ENCODE assay signal across 8 cellular contexts in genomic region chr18:69400253-69400975, GRCh38. TPM values are rescaled to one million over a fixed set of nuclear protein-coding genes. Genes with fewer than 3 reads are reported as not detected.
DNase-seq lines count a peak whose midpoint lies in the region; ATAC-seq lines count a peak whose summit lies in the region.

DOK6 (plus strand) TSS chr18:69400888.

- no peaks in the 10 kb centered on the region for H3K27me3 ChIP-seq in neuron (ENCODE audit: insufficient read depth, low read length)

- H3K9me3 Mint-ChIP-seq in activated T-helper 2 cell treated with anti-CD3 and anti-CD28 coated beads, Interferon-gamma antibody, Interleukin-2, Interleukin-4, amounts not matched to agents 10 μg/mL and 5 μg/mL and 100 μg/mL, durations not matched to agents 14 hours and 24 hours and 36 hours, result no peaks in the 10 kb centered on the region

- peaks cover 2% of the 10 kb centered on the region for H3K9me3 ChIP-seq in neuron (ENCODE audit: low read length)

- H3K36me3 ChIP-seq in neuron (ENCODE audit: insufficient read depth, low read length), result no peaks in the 10 kb centered on the region

- peaks cover 5% of the 10 kb centered on the region for H3K4me1 Mint-ChIP-seq in activated T-helper 2 cell treated with anti-CD3 and anti-CD28 coated beads, Interferon-gamma antibody, Interleukin-2, Interleukin-4, amounts not matched to agents 10 μg/mL and 5 μg/mL and 100 μg/mL, durations not matched to agents 14 hours and 24 hours and 36 hours (ENCODE audit: low read depth)

- ATAC-seq in GM19395 (IDR thresholded peaks at IDR 0.05; ENCODE audit: unreplicated experiment), result no peak

- H3K27me3 Mint-ChIP-seq in activated T-helper 2 cell treated with anti-CD3 and anti-CD28 coated beads, Interferon-gamma antibody, Interleukin-2, Interleukin-4, amounts not matched to agents 10 μg/mL and 5 μg/mL and 100 μg/mL, durations not matched to agents 14 hours and 24 hours and 36 hours (ENCODE audit: low read depth), result peaks cover 59% of the 10 kb centered on the region

- peak within 1 kb of the TSS; percentile 9 for H3K4me3 Mint-ChIP-seq in activated T-helper 2 cell treated with anti-CD3 and anti-CD28 coated beads, Interferon-gamma antibody, Interleukin-2, Interleukin-4, amounts not matched to agents 10 μg/mL and 5 μg/mL and 100 μg/mL, durations not matched to agents 14 hours and 24 hours and 36 hours (ENCODE audit: low read depth)

- peaks cover 10% of the 10 kb centered on the region for H3K4me1 ChIP-seq in neuron (ENCODE audit: insufficient read depth, low read length)

- peak within 1 kb of the TSS; percentile 58 for H3K4me3 ChIP-seq in neuron (ENCODE audit: low read length)

- DNase-seq in ELF-1 (ENCODE audit: low read depth, low spot score) (peak; percentile 89), NCI-H1694 treated with DMSO at 0.1 percent for 48 hours (lab: John Stamatoyannopoulos, UW) (peak; percentile 59), germinal center (ENCODE audit: low spot score) (peak; percentile 8), cortex of kidney (lab: John Stamatoyannopoulos, UW) (no peak)
- no peak for DNase-seq in activated T-helper 2 cell treated with anti-CD3 and anti-CD28 coated beads, Interferon-gamma antibody, Interleukin-2, Interleukin-4, amounts not matched to agents 10 μg/mL and 5 μg/mL and 100 μg/mL, durations not matched to agents 14 hours and 24 hours and 36 hours (ENCODE audit: low spot score)
- DNase-seq in stimulated activated CD4-positive, alpha-beta T cell treated with anti-CD3 and anti-CD28 coated beads, Interleukin-4, amount 100 ng/mL, for 1 hour, result no peak

- peak within 1 kb of the TSS; percentile 88 for H2AFZ ChIP-seq in neuron (ENCODE audit: low read depth, low read length)

- intact Hi-C loops in activated T-helper 2 cell treated with anti-CD3 and anti-CD28 coated beads, Interferon-gamma antibody, Interleukin-2, Interleukin-4, amounts not matched to agents 10 μg/mL and 5 μg/mL and 100 μg/mL, durations not matched to agents 14 hours and 24 hours and 36 hours (cut with micrococcal nuclease), result no loop called here

- H3K36me3 Mint-ChIP-seq in activated T-helper 2 cell treated with anti-CD3 and anti-CD28 coated beads, Interferon-gamma antibody, Interleukin-2, Interleukin-4, amounts not matched to agents 10 μg/mL and 5 μg/mL and 100 μg/mL, durations not matched to agents 14 hours and 24 hours and 36 hours (ENCODE audit: low read depth), result no peaks in the 10 kb centered on the region

- H3K27ac Mint-ChIP-seq in activated T-helper 2 cell treated with anti-CD3 and anti-CD28 coated beads, Interferon-gamma antibody, Interleukin-2, Interleukin-4, amounts not matched to agents 10 μg/mL and 5 μg/mL and 100 μg/mL, durations not matched to agents 14 hours and 24 hours and 36 hours, result no peak within 1 kb of the TSS

RNA-seq across cellular contexts. Expression of gene DOK6, which starts in this region (rescaled TPM):
- total RNA-seq in activated T-helper 2 cell treated with anti-CD3 and anti-CD28 coated beads, Interferon-gamma antibody, Interleukin-2, Interleukin-4, amounts not matched to agents 10 μg/mL and 5 μg/mL and 100 μg/mL, durations not matched to agents 14 hours and 24 hours and 36 hours, result not detected in 2 replicates

Comparison
In these comparisons a context has a peak if more than half of its experiments do, and no peak if none do; other contexts are left out.
1. DNase-seq: peak in ELF-1 (single experiment), NCI-H1694 treated with DMSO at 0.1 percent for 48 hours (single experiment) and germinal center (single experiment); none in activated T-helper 2 cell treated with anti-CD3 and anti-CD28 coated beads, Interferon-gamma antibody, Interleukin-2, Interleukin-4, amounts not matched to agents 10 μg/mL and 5 μg/mL and 100 μg/mL, durations not matched to agents 14 hours and 24 hours and 36 hours (single experiment), cortex of kidney (single experiment) and stimulated activated CD4-positive, alpha-beta T cell treated with anti-CD3 and anti-CD28 coated beads, Interleukin-4, amount 100 ng/mL, for 1 hour (single experiment).